In the genomic region with DNA sequence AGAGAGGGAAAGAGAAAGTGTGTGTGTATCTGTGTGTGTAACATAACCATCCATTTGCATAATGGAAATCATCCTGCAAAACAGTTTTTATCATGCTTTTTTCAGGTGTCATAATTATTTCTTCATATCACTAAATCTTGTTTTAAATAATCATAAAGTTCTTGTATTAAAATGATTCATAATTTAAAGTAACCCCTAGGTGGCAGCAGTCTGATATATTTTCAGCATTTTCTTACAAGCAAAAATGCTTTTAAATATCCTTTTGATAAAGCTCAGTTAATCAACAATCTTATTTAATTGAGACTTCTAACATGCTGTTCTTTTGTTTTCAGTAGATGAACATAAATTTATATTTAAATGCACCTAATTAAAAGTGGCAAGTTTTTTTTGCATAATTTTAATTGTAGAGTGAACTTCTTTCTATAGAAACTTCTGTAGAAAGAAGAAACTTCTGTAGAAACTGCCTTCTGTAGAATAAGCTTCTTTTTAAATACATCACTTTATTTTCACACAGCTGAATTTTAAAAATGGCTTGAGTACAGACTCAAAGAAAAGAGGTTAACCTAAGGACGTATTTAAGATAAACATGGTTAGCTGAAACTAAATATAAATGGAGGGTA, we compare ENCODE assay signal across 9 cellular contexts.
A peak's percentile ranks its signal among the peaks of the same experiment; 100 is the strongest.
DNase-seq lines count a peak whose midpoint lies in the region; ATAC-seq and TF ChIP-seq lines count a peak whose summit lies in the region.
"Had no signal": no experiment of that assay in that cellular context is flagged by ENCODE, and none has a peak within 500 bp of the region (broad histone marks: within the 10 kb centered on the region; RNA-seq: fewer than 3 reads in every experiment).

No MANE protein-coding gene starts in this region.

- no peaks in the 10 kb centered on the region for H3K9me3 Mint-ChIP-seq in activated T-helper 1 cell treated with anti-CD3 and anti-CD28 coated beads, Interleukin-12 subunit alpha, Interleukin-12 subunit beta, Interleukin-2, Interleukin-4 antibody, amounts not matched to agents 30 ng/mL and 10 ng/mL and 1 ng/mL, durations not matched to agents 14 hours and 24 hours and 36 hours

- no peaks in the 10 kb centered on the region for H3K27me3 Mint-ChIP-seq in activated T-helper 1 cell treated with anti-CD3 and anti-CD28 coated beads, Interleukin-12 subunit alpha, Interleukin-12 subunit beta, Interleukin-2, Interleukin-4 antibody, amounts not matched to agents 30 ng/mL and 10 ng/mL and 1 ng/mL, durations not matched to agents 14 hours and 24 hours and 36 hours (ENCODE audit: insufficient read depth)
- H3K27me3 Mint-ChIP-seq: activated naive CD8-positive, alpha-beta T cell had no signal

- H3K27ac Mint-ChIP-seq in activated T-helper 1 cell treated with anti-CD3 and anti-CD28 coated beads, Interleukin-12 subunit alpha, Interleukin-12 subunit beta, Interleukin-2, Interleukin-4 antibody, amounts not matched to agents 30 ng/mL and 10 ng/mL and 1 ng/mL, durations not matched to agents 14 hours and 24 hours and 36 hours = no peak overlapping the region
- H3K27ac Mint-ChIP-seq: activated naive CD8-positive, alpha-beta T cell had no signal

- TF ChIP-seq CTCF in HFF-Myc (IDR thresholded peaks at IDR 0.05; ENCODE audit: low read depth, low read length, missing control alignments) (no peak), thoracic aorta (IDR thresholded peaks at IDR 0.05) (peak; percentile 52)

- no peak for ATAC-seq in thoracic aorta (ENCODE audit: insufficient number of reproducible peaks, low FRiP score, low read depth)
- no peak for ATAC-seq in GM19455 (IDR thresholded peaks at IDR 0.05; ENCODE audit: unreplicated experiment)
- no peak for ATAC-seq in HG03175 (IDR thresholded peaks at IDR 0.05; ENCODE audit: unreplicated experiment)

- no peak overlapping the region for H3K4me3 Mint-ChIP-seq in activated T-helper 1 cell treated with anti-CD3 and anti-CD28 coated beads, Interleukin-12 subunit alpha, Interleukin-12 subunit beta, Interleukin-2, Interleukin-4 antibody, amounts not matched to agents 30 ng/mL and 10 ng/mL and 1 ng/mL, durations not matched to agents 14 hours and 24 hours and 36 hours
- H3K4me3 Mint-ChIP-seq: activated naive CD8-positive, alpha-beta T cell had no signal

- H3K4me1 Mint-ChIP-seq in activated T-helper 1 cell treated with anti-CD3 and anti-CD28 coated beads, Interleukin-12 subunit alpha, Interleukin-12 subunit beta, Interleukin-2, Interleukin-4 antibody, amounts not matched to agents 30 ng/mL and 10 ng/mL and 1 ng/mL, durations not matched to agents 14 hours and 24 hours and 36 hours (ENCODE audit: low read depth) = no peaks in the 10 kb centered on the region

- H3K27me3 ChIP-seq in thoracic aorta (replicated peaks; ENCODE audit: insufficient read depth) = no peaks in the 10 kb centered on the region

- H3K9me3 ChIP-seq in thoracic aorta = no peaks in the 10 kb centered on the region

- DNase-seq in AG08395 (ENCODE audit: low spot score) (peak; percentile 17), HFF-Myc (ENCODE audit: extremely low read depth, low read depth) (peak; percentile 4), OCI-M1 (lab: John Stamatoyannopoulos, UW) (peak; percentile 51), fibroblast of peridontal ligament (ENCODE audit: extremely low read depth) (peak; percentile 71), thoracic aorta (ENCODE audit: low spot score) (no peak)
- no peak for DNase-seq in activated T-helper 1 cell treated with anti-CD3 and anti-CD28 coated beads, Interleukin-12 subunit alpha, Interleukin-12 subunit beta, Interleukin-2, Interleukin-4 antibody, amounts not matched to agents 30 ng/mL and 10 ng/mL and 1 ng/mL, durations not matched to agents 14 hours and 24 hours and 36 hours (ENCODE audit: low spot score)

- intact Hi-C loops in activated T-helper 1 cell treated with anti-CD3 and anti-CD28 coated beads, Interleukin-12 subunit alpha, Interleukin-12 subunit beta, Interleukin-2, Interleukin-4 antibody, amounts not matched to agents 30 ng/mL and 10 ng/mL and 1 ng/mL, durations not matched to agents 14 hours and 24 hours and 36 hours (cut with micrococcal nuclease) = loop anchor here (1.0 to 10.0 kb wide), 4 partner anchors 472 to 739 kb away; partner anchors contain the start of gene HES1

- H3K4me1 ChIP-seq in thoracic aorta (ENCODE audit: control insufficient read depth in 1 of 2, low read depth in 2 of 2) = no peaks in the 10 kb centered on the region

- H3K27ac ChIP-seq in thoracic aorta = no peak overlapping the region

- H3K36me3 Mint-ChIP-seq in activated T-helper 1 cell treated with anti-CD3 and anti-CD28 coated beads, Interleukin-12 subunit alpha, Interleukin-12 subunit beta, Interleukin-2, Interleukin-4 antibody, amounts not matched to agents 30 ng/mL and 10 ng/mL and 1 ng/mL, durations not matched to agents 14 hours and 24 hours and 36 hours (ENCODE audit: low read depth) = peaks cover 39% of the 10 kb centered on the region

- H3K4me3 ChIP-seq in HFF-Myc (replicated peaks; ENCODE audit: low read depth, low read length) (no peak overlapping the region), thoracic aorta (no peak overlapping the region)

- peaks cover 28% of the 10 kb centered on the region for H3K36me3 ChIP-seq in thoracic aorta

Comparison
In these comparisons a context has a peak if more than half of its experiments do, and no peak if none do; other contexts are left out.
1. DNase-seq: peak in AG08395 (single experiment), HFF-Myc (single experiment), OCI-M1 (single experiment) and fibroblast of peridontal ligament (single experiment); none in thoracic aorta (single experiment) and activated T-helper 1 cell treated with anti-CD3 and anti-CD28 coated beads, Interleukin-12 subunit alpha, Interleukin-12 subunit beta, Interleukin-2, Interleukin-4 antibody, amounts not matched to agents 30 ng/mL and 10 ng/mL and 1 ng/mL, durations not matched to agents 14 hours and 24 hours and 36 hours (single experiment).